Comparison of ENCODE assay signal across 1 cellular context in genomic region chr12:105451211-105451610, GRCh38.
TF ChIP-seq lines count a peak whose summit lies in the region.

No MANE protein-coding gene starts in this region.

TF ChIP-seq in IMR-90, 13 proteins besides CTCF, POLR2A, EP300 and RAD21:
- 0 out of 2 replicates have a peak, but pooled peaks have one; percentile 5 for TF ChIP-seq FOS (IDR thresholded peaks at IDR 0.05; ENCODE audit: low read depth, low read length)
- TF ChIP-seq CHD1 (IDR thresholded peaks at IDR 0.05; ENCODE audit: low read depth, low read length) = no peak
- peak; percentile 17; the same call in 1 of the 2 replicates for TF ChIP-seq CEBPB (IDR thresholded peaks at IDR 0.05; ENCODE audit: low read depth, low read length)
- TF ChIP-seq RCOR1 (IDR thresholded peaks at IDR 0.05; ENCODE audit: insufficient replicate concordance, low read length) = no peak
